Comparison of ENCODE assay signal across 1 cellular context in the genomic region with DNA sequence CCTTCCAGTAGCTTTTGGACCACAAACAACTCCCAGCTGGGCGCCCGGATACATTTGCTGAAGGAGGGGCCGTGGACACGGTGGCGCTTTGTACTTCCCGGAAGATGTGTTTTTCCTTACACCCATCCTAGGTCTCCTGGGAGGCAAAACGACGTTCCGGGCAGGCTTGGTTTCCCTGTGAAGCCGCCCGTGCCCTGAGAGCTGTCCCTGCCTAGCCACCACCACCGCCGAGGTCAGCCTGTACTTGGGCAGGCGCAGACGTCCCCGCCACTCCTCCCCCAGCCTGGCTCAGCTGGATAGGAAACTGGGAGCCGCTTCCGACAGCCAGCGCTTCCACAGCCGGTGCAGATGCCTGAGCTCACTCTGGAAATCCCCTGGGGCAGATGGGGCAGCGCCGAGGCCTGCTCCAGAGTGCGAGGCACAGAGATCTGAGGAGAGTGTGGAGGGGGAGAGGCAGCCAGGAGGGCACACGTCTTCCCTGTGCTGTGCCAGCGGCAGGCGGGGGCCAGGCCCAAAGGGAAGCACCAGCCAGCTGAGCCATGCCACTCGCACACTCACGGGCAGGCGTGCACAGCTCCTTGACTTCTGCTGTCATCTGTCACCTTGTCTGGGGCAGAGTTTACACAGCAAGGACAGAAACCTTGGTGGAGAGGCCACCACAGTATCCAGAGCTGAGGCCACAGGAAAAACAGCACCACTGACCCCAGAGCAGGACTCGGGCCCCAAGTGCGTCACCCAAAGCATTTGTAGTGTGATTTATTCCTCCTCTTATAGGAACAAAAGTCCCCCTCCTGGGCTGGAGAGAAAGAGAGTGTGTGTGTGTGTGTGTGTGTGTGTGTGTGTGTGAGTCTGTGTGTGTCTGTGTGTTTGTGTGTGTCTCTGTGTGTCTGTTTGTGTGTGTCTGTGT.
TF ChIP-seq lines count a peak whose summit lies in the region.

No MANE protein-coding gene starts in this region.

TF ChIP-seq in HepG2, 621 proteins besides CTCF, POLR2A, EP300 and RAD21 (continued from another document and continues in another):
- TF ChIP-seq TBP (CRISPR knock-in tag; IDR thresholded peaks at IDR 0.05) (no peak), TARDBP (CRISPR knock-in tag; IDR thresholded peaks at IDR 0.05) (0 out of 2 replicates have a peak, but pooled peaks have one; percentile 37), KLF12 (CRISPR knock-in tag; IDR thresholded peaks at IDR 0.05; ENCODE audit: borderline replicate concordance) (no peak), ZFP90 (CRISPR knock-in tag; IDR thresholded peaks at IDR 0.05; ENCODE audit: borderline replicate concordance) (peak; percentile 81; the same call in 1 of the 2 replicates), ZBTB20 (CRISPR knock-in tag; IDR thresholded peaks at IDR 0.05; ENCODE audit: borderline replicate concordance, low read depth) (peak; percentile 31; the same call in 1 of the 2 replicates), ZNF724P (CRISPR knock-in tag; IDR thresholded peaks at IDR 0.05; ENCODE audit: borderline replicate concordance) (0 out of 2 replicates have a peak, but pooled peaks have one; percentile 34), ETV5 (CRISPR knock-in tag; IDR thresholded peaks at IDR 0.05; ENCODE audit: borderline replicate concordance) (no peak; the same call in 1 of the 2 replicates), RBAK (CRISPR knock-in tag; IDR thresholded peaks at IDR 0.05) (no peak), POLR2AphosphoS2 (IDR thresholded peaks at IDR 0.05; ENCODE audit: low read depth, low read length) (no peak), MAFF (IDR thresholded peaks at IDR 0.05; ENCODE audit: low read depth, low read length) (no peak), ZNF335 (CRISPR knock-in tag; IDR thresholded peaks at IDR 0.05) (no peak), SP1 (IDR thresholded peaks at IDR 0.05) (no peak), SP1 (CRISPR knock-in tag; IDR thresholded peaks at IDR 0.05) (0 out of 2 replicates have a peak, but pooled peaks have one; percentile 26), MEIS1 (CRISPR knock-in tag; IDR thresholded peaks at IDR 0.05; ENCODE audit: borderline replicate concordance) (peak; percentile 97), ZBTB21 (CRISPR knock-in tag; IDR thresholded peaks at IDR 0.05) (no peak; the same call in 1 of the 2 replicates), ZFP62 (CRISPR knock-in tag; IDR thresholded peaks at IDR 0.05) (no peak), ZNF558 (CRISPR knock-in tag; IDR thresholded peaks at IDR 0.05; ENCODE audit: borderline replicate concordance) (0 out of 2 replicates have a peak, but pooled peaks have one; percentile 25), TCF7 (IDR thresholded peaks at IDR 0.05; ENCODE audit: low read depth) (no peak), ZNF674 (CRISPR knock-in tag; IDR thresholded peaks at IDR 0.05; ENCODE audit: low read depth) (no peak), ZNF720 (CRISPR knock-in tag; IDR thresholded peaks at IDR 0.05) (no peak), TCF7L2 (IDR thresholded peaks at IDR 0.05; ENCODE audit: low read depth, low read length) (no peak), ZNF839 (CRISPR knock-in tag; IDR thresholded peaks at IDR 0.05; ENCODE audit: borderline replicate concordance) (0 out of 2 replicates have a peak, but pooled peaks have one; percentile 70), ZNF746 (CRISPR knock-in tag; IDR thresholded peaks at IDR 0.05) (0 out of 2 replicates have a peak, but pooled peaks have one; percentile 60), ZEB1 (IDR thresholded peaks at IDR 0.05; ENCODE audit: insufficient replicate concordance, low read depth) (no peak), CC2D1A (CRISPR knock-in tag; IDR thresholded peaks at IDR 0.05) (no peak), HHEX (CRISPR knock-in tag; IDR thresholded peaks at IDR 0.05) (no peak), CENPT (CRISPR knock-in tag; IDR thresholded peaks at IDR 0.05; ENCODE audit: low read depth) (no peak), SYNCRIP (IDR thresholded peaks at IDR 0.05; ENCODE audit: insufficient read depth, low read depth, low read length) (no peak), ZBTB7A (CRISPR knock-in tag; IDR thresholded peaks at IDR 0.05) (no peak), MTA3 (CRISPR knock-in tag; IDR thresholded peaks at IDR 0.05) (no peak), RFXAP (CRISPR knock-in tag; IDR thresholded peaks at IDR 0.05; ENCODE audit: borderline replicate concordance) (0 out of 2 replicates have a peak, but pooled peaks have one; percentile 62), ZKSCAN8 (CRISPR knock-in tag; IDR thresholded peaks at IDR 0.05; ENCODE audit: borderline replicate concordance) (no peak; the same call in 1 of the 2 replicates), CEBPG (CRISPR knock-in tag; IDR thresholded peaks at IDR 0.05) (0 out of 2 replicates have a peak, but pooled peaks have one; percentile 5), ZNF607 (CRISPR knock-in tag; IDR thresholded peaks at IDR 0.05; ENCODE audit: borderline replicate concordance) (peak; percentile 57; the same call in 1 of the 2 replicates), KLF13 (CRISPR knock-in tag; IDR thresholded peaks at IDR 0.05) (0 out of 2 replicates have a peak, but pooled peaks have one; percentile 37), REXO4 (CRISPR knock-in tag; IDR thresholded peaks at IDR 0.05; ENCODE audit: borderline replicate concordance) (no peak), SSRP1 (CRISPR knock-in tag; IDR thresholded peaks at IDR 0.05) (no peak), ZNF124 (CRISPR knock-in tag; IDR thresholded peaks at IDR 0.05) (peak; percentile 39; the same call in 1 of the 2 replicates), AKAP8 (CRISPR knock-in tag; IDR thresholded peaks at IDR 0.05) (peak; percentile 98), MEIS2 (CRISPR knock-in tag; IDR thresholded peaks at IDR 0.05) (peak; percentile 85; the same call in 1 of the 2 replicates), HNF4A (CRISPR knock-in tag; IDR thresholded peaks at IDR 0.05) (no peak; the same call in 1 of the 2 replicates), AHR (CRISPR knock-in tag; IDR thresholded peaks at IDR 0.05) (peak; percentile 40; the same call in 1 of the 2 replicates)
- TF ChIP-seq, protein P1, sequence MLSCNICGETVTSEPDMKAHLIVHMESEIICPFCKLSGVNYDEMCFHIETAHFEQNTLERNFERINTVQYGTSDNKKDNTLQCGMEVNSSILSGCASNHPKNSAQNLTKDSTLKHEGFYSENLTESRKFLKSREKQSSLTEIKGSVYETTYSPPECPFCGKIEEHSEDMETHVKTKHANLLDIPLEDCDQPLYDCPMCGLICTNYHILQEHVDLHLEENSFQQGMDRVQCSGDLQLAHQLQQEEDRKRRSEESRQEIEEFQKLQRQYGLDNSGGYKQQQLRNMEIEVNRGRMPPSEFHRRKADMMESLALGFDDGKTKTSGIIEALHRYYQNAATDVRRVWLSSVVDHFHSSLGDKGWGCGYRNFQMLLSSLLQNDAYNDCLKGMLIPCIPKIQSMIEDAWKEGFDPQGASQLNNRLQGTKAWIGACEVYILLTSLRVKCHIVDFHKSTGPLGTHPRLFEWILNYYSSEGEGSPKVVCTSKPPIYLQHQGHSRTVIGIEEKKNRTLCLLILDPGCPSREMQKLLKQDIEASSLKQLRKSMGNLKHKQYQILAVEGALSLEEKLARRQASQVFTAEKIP (CRISPR knock-in tag; IDR thresholded peaks at IDR 0.05; ENCODE audit: borderline replicate concordance), result no peak
- TF ChIP-seq, protein P2, sequence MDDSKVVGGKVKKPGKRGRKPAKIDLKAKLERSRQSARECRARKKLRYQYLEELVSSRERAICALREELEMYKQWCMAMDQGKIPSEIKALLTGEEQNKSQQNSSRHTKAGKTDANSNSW (CRISPR knock-in tag; IDR thresholded peaks at IDR 0.05; ENCODE audit: borderline replicate concordance), result no peak
- TF ChIP-seq, protein P3, sequence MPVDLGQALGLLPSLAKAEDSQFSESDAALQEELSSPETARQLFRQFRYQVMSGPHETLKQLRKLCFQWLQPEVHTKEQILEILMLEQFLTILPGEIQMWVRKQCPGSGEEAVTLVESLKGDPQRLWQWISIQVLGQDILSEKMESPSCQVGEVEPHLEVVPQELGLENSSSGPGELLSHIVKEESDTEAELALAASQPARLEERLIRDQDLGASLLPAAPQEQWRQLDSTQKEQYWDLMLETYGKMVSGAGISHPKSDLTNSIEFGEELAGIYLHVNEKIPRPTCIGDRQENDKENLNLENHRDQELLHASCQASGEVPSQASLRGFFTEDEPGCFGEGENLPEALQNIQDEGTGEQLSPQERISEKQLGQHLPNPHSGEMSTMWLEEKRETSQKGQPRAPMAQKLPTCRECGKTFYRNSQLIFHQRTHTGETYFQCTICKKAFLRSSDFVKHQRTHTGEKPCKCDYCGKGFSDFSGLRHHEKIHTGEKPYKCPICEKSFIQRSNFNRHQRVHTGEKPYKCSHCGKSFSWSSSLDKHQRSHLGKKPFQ (CRISPR knock-in tag; IDR thresholded peaks at IDR 0.05; ENCODE audit: insufficient replicate concordance), result peak; percentile 72
- TF ChIP-seq, protein P4, sequence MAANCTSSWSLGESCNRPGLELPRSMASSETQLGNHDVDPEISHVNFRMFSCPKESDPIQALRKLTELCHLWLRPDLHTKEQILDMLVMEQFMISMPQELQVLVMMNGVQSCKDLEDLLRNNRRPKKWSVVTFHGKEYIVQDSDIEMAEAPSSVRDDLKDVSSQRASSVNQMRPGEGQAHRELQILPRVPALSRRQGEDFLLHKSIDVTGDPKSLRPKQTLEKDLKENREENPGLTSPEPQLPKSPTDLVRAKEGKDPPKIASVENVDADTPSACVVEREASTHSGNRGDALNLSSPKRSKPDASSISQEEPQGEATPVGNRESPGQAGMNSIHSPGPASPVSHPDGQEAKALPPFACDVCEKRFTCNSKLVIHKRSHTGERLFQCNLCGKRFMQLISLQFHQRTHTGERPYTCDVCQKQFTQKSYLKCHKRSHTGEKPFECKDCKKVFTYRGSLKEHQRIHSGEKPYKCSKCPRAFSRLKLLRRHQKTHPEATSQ (CRISPR knock-in tag; IDR thresholded peaks at IDR 0.05; ENCODE audit: borderline replicate concordance), result no peak
- TF ChIP-seq, protein P5, sequence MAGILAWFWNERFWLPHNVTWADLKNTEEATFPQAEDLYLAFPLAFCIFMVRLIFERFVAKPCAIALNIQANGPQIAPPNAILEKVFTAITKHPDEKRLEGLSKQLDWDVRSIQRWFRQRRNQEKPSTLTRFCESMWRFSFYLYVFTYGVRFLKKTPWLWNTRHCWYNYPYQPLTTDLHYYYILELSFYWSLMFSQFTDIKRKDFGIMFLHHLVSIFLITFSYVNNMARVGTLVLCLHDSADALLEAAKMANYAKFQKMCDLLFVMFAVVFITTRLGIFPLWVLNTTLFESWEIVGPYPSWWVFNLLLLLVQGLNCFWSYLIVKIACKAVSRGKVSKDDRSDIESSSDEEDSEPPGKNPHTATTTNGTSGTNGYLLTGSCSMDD (CRISPR knock-in tag; IDR thresholded peaks at IDR 0.05), result no peak
- TF ChIP-seq, protein P6, sequence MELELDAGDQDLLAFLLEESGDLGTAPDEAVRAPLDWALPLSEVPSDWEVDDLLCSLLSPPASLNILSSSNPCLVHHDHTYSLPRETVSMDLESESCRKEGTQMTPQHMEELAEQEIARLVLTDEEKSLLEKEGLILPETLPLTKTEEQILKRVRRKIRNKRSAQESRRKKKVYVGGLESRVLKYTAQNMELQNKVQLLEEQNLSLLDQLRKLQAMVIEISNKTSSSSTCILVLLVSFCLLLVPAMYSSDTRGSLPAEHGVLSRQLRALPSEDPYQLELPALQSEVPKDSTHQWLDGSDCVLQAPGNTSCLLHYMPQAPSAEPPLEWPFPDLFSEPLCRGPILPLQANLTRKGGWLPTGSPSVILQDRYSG (CRISPR knock-in tag; IDR thresholded peaks at IDR 0.05), result no peak
- TF ChIP-seq, protein P7, sequence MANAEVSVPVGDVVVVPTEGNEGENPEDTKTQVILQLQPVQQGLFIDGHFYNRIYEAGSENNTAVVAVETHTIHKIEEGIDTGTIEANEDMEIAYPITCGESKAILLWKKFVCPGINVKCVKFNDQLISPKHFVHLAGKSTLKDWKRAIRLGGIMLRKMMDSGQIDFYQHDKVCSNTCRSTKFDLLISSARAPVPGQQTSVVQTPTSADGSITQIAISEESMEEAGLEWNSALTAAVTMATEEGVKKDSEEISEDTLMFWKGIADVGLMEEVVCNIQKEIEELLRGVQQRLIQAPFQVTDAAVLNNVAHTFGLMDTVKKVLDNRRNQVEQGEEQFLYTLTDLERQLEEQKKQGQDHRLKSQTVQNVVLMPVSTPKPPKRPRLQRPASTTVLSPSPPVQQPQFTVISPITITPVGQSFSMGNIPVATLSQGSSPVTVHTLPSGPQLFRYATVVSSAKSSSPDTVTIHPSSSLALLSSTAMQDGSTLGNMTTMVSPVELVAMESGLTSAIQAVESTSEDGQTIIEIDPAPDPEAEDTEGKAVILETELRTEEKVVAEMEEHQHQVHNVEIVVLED (CRISPR knock-in tag; IDR thresholded peaks at IDR 0.05; ENCODE audit: borderline replicate concordance), result no peak; the same call in 1 of the 2 replicates
- TF ChIP-seq, protein P8, sequence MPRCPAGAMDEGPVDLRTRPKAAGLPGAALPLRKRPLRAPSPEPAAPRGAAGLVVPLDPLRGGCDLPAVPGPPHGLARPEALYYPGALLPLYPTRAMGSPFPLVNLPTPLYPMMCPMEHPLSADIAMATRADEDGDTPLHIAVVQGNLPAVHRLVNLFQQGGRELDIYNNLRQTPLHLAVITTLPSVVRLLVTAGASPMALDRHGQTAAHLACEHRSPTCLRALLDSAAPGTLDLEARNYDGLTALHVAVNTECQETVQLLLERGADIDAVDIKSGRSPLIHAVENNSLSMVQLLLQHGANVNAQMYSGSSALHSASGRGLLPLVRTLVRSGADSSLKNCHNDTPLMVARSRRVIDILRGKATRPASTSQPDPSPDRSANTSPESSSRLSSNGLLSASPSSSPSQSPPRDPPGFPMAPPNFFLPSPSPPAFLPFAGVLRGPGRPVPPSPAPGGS (CRISPR knock-in tag; IDR thresholded peaks at IDR 0.05), result peak; percentile 59
- TF ChIP-seq, protein P9, sequence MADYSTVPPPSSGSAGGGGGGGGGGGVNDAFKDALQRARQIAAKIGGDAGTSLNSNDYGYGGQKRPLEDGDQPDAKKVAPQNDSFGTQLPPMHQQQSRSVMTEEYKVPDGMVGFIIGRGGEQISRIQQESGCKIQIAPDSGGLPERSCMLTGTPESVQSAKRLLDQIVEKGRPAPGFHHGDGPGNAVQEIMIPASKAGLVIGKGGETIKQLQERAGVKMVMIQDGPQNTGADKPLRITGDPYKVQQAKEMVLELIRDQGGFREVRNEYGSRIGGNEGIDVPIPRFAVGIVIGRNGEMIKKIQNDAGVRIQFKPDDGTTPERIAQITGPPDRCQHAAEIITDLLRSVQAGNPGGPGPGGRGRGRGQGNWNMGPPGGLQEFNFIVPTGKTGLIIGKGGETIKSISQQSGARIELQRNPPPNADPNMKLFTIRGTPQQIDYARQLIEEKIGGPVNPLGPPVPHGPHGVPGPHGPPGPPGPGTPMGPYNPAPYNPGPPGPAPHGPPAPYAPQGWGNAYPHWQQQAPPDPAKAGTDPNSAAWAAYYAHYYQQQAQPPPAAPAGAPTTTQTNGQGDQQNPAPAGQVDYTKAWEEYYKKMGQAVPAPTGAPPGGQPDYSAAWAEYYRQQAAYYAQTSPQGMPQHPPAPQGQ (CRISPR knock-in tag; IDR thresholded peaks at IDR 0.05; ENCODE audit: borderline replicate concordance), result no peak
- TF ChIP-seq, protein P10, sequence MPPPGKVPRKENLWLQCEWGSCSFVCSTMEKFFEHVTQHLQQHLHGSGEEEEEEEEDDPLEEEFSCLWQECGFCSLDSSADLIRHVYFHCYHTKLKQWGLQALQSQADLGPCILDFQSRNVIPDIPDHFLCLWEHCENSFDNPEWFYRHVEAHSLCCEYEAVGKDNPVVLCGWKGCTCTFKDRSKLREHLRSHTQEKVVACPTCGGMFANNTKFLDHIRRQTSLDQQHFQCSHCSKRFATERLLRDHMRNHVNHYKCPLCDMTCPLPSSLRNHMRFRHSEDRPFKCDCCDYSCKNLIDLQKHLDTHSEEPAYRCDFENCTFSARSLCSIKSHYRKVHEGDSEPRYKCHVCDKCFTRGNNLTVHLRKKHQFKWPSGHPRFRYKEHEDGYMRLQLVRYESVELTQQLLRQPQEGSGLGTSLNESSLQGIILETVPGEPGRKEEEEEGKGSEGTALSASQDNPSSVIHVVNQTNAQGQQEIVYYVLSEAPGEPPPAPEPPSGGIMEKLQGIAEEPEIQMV (CRISPR knock-in tag; IDR thresholded peaks at IDR 0.05; ENCODE audit: low read depth), result no peak
